13 cellular contexts compared by ENCODE assay signal in the genomic region with DNA sequence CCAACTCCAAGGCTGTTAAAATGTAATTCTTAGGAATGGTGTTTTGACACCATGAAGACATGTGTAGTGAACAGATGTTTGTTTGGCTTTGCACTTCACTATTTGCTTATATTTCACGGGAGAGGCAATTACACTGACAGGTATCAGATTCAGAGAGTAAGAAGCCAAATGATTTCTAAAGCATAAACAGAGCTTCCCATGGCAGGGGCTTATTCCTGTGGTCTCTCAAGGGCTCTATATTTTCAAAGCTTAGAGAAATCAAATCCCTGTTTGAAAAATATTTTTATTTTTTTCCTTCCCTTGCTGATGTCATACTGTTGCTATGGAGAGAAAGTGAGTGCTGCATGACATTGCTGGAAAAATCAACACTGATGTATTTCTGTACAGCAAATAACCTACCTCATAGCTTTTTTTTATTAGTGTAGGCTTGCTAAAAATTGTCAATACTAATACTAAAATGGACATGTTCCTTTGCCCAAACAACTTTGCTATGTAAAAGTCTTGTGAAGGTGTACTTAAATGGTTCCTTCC.
DNase-seq lines count a peak whose midpoint lies in the region; ATAC-seq and TF ChIP-seq lines count a peak whose summit lies in the region.
"Had no signal": no experiment of that assay in that cellular context is flagged by ENCODE, and none has a peak within 500 bp of the region (broad histone marks: within the 10 kb centered on the region; RNA-seq: fewer than 3 reads in every experiment).

No MANE protein-coding gene starts in this region.

- no peaks in the 10 kb centered on the region for H3K27me3 Mint-ChIP-seq in nephron progenitor cell (ENCODE audit: low read depth, poor library complexity)

- H3K27ac Mint-ChIP-seq in nephron progenitor cell, result no peak overlapping the region

- H4K20me1 ChIP-seq in HCT116 (ENCODE audit: insufficient read depth), result no peaks in the 10 kb centered on the region

- H3K4me1 ChIP-seq in HCT116 (ENCODE audit: control insufficient read depth in 1 of 2, insufficient read depth in 2 of 2, low read length in 2 of 2), result peaks cover 60 to 67% of the 10 kb centered on the region in 2 experiments
- H3K4me1 ChIP-seq: parathyroid adenoma had no signal

- CTCF ChIA-PET in HCT116 (lab: Charles Lee), result no interaction called here

- no peaks in the 10 kb centered on the region for H3K9me3 Mint-ChIP-seq in nephron progenitor cell

- no peaks in the 10 kb centered on the region for H3K27me3 ChIP-seq in HCT116 (ENCODE audit: insufficient read depth, low read length)

- TF ChIP-seq CTCF in AG10803 (conservative IDR thresholded peaks at IDR 0.05; ENCODE audit: low read length) (no peak), HCT116 (IDR thresholded peaks at IDR 0.05 in 2 of 3, conservative IDR thresholded peaks at IDR 0.05 in 1 of 3; ENCODE audit: borderline replicate concordance in 1 of 3, insufficient read depth in 1 of 3, low read depth in 2 of 3, low read length in 2 of 3) (no peak), nephron progenitor cell (IDR thresholded peaks at IDR 0.05) (no peak)

- no peaks in the 10 kb centered on the region for H3K9me2 ChIP-seq in HCT116 (ENCODE audit: insufficient read depth)

- no peaks in the 10 kb centered on the region for H3K79me2 ChIP-seq in HCT116 (ENCODE audit: insufficient read depth, low read length)
- H3K79me2 ChIP-seq: parathyroid adenoma had no signal

- H3K4me1 Mint-ChIP-seq in nephron progenitor cell, result peaks cover 18% of the 10 kb centered on the region

- peak overlapping the region; percentile 74 for H3K4me2 ChIP-seq in HCT116 (ENCODE audit: low read length)

- no peak overlapping the region for H3K4me3 Mint-ChIP-seq in nephron progenitor cell

- peak; percentile 42 for DNase-seq in AG10803 (ENCODE audit: low read depth)
- peak; percentile 45 for DNase-seq in HCT116 (ENCODE audit: low read depth, low spot score)
- peak; percentile 4 for DNase-seq in hepatic stellate cell (ENCODE audit: low spot score)
- DNase-seq in midbrain (lab: John Stamatoyannopoulos, UW), result no peak
- DNase-seq in hippocampal formation (lab: John Stamatoyannopoulos, UW), result no peak
- no peak for DNase-seq in nephron progenitor cell
- DNase-seq in stimulated activated CD4-positive, alpha-beta T cell treated with anti-CD3 and anti-CD28 coated beads, Interleukin-1b, Interleukin-23, amount 100 ng/mL, for 48 hours, result no peak
- DNase-seq: activated CD4-positive, alpha-beta T cell treated with anti-CD3 and anti-CD28 coated beads, Interleukin-2, amount 50 U/mL, for 4 hours; effector memory CD4-positive, alpha-beta T cell; GF-D8; stimulated activated naive CD8-positive, alpha-beta T cell treated with anti-CD3 and anti-CD28 coated beads, Interleukin-15, Interleukin-2, amounts not matched to agents 100 U/mL and 50 U/mL, for 24 hours had no signal

- H3K36me3 ChIP-seq in HCT116 (ENCODE audit: control insufficient read depth in 1 of 2, insufficient read depth in 2 of 2, low read length in 2 of 2), result peaks cover 0 to 6% of the 10 kb centered on the region in 2 experiments; a peak in 2 of 4 replicates

- BruUV-seq in HCT116 (replicated peaks; lab: Mats Ljungman, UMichigan), result no TSS peak

- H3K4me3 ChIP-seq in AG10803 (ENCODE audit: low read length), result no peak overlapping the region
- H3K4me3 ChIP-seq in HCT116 (replicated peaks in 1 of 2; ENCODE audit: low read depth in 1 of 2, low read length in 2 of 2), result peak overlapping the region in 1 of 2 experiments; percentile 34; a peak in 2 of 4 replicates

- intact Hi-C loops in HCT116 (cut with micrococcal nuclease), result loop anchor here (5.0 kb wide), 2 partner anchors 41 to 91 kb away; no protein-coding TSS in a partner anchor

- ATAC-seq in HCT116 (peak; percentile 66), SK-N-SH treated with all-trans-retinoic acid at 6 μM for 48 hours (peak; percentile 73)
- ATAC-seq: stimulated activated naive CD8-positive, alpha-beta T cell treated with anti-CD3 and anti-CD28 coated beads, Interleukin-15, Interleukin-2, amounts not matched to agents 100 U/mL and 50 U/mL, for 24 hours had no signal

- no peak for TF ChIP-seq POLR2A in HCT116 (IDR thresholded peaks at IDR 0.05; ENCODE audit: borderline replicate concordance, extremely low read depth, insufficient read depth, insufficient read length)

- H2AFZ ChIP-seq in HCT116 (ENCODE audit: low read depth, low read length, poor library complexity, severe bottlenecking), result no peak overlapping the region
- H2AFZ ChIP-seq: parathyroid adenoma had no signal

- no peaks in the 10 kb centered on the region for H3K9me3 ChIP-seq in HCT116 (ENCODE audit: control insufficient read depth in 1 of 2, insufficient read depth in 1 of 2, low read depth in 1 of 2, low read length in 2 of 2)

- H3K27ac ChIP-seq in HCT116 (ENCODE audit: low read depth, low read length), result peak overlapping the region; percentile 94
- H3K27ac ChIP-seq: parathyroid adenoma had no signal

- RAD21 ChIA-PET in HCT116 (lab: Charles Lee; ENCODE audit: low non-redundant PET in 1 of 2, low total read pairs in 2 of 2, uncharacterized antibody in 2 of 2, unreplicated experiment in 2 of 2), result no interaction called here

- POLR2A ChIA-PET in HCT116 (lab: Charles Lee), result interaction anchor here (1.3 kb wide), 1 partner anchor 93 kb away, joined by 3 read pairs; no protein-coding TSS in a partner anchor

- no peak for TF ChIP-seq RAD21 in HCT116 (IDR thresholded peaks at IDR 0.05; ENCODE audit: low read depth)

- peaks cover 5% of the 10 kb centered on the region for H3K36me3 Mint-ChIP-seq in nephron progenitor cell (ENCODE audit: low read depth)

- peak overlapping the region; percentile 58 for H3K9ac ChIP-seq in HCT116 (ENCODE audit: low read length)
- H3K9ac ChIP-seq: parathyroid adenoma had no signal

TF ChIP-seq in HCT116, 20 proteins besides CTCF, POLR2A, EP300 and RAD21:
- no peak for TF ChIP-seq SIN3A (IDR thresholded peaks at IDR 0.05; ENCODE audit: low read depth)
- TF ChIP-seq, protein P1, sequence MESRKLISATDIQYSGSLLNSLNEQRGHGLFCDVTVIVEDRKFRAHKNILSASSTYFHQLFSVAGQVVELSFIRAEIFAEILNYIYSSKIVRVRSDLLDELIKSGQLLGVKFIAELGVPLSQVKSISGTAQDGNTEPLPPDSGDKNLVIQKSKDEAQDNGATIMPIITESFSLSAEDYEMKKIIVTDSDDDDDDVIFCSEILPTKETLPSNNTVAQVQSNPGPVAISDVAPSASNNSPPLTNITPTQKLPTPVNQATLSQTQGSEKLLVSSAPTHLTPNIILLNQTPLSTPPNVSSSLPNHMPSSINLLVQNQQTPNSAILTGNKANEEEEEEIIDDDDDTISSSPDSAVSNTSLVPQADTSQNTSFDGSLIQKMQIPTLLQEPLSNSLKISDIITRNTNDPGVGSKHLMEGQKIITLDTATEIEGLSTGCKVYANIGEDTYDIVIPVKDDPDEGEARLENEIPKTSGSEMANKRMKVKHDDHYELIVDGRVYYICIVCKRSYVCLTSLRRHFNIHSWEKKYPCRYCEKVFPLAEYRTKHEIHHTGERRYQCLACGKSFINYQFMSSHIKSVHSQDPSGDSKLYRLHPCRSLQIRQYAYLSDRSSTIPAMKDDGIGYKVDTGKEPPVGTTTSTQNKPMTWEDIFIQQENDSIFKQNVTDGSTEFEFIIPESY (IDR thresholded peaks at IDR 0.05; ENCODE audit: extremely low read depth, insufficient replicate concordance, low read length), result no peak
- TF ChIP-seq EZH2 (IDR thresholded peaks at IDR 0.05), result no peak
- TF ChIP-seq, protein P2, sequence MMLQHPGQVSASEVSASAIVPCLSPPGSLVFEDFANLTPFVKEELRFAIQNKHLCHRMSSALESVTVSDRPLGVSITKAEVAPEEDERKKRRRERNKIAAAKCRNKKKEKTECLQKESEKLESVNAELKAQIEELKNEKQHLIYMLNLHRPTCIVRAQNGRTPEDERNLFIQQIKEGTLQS (IDR thresholded peaks at IDR 0.05), result no peak
- no peak for TF ChIP-seq POLR2AphosphoS5 (IDR thresholded peaks at IDR 0.05; ENCODE audit: low read depth, low read length)
- no peak for TF ChIP-seq YY1 (IDR thresholded peaks at IDR 0.05; ENCODE audit: extremely low read depth, insufficient replicate concordance, low read depth, low read length)
- TF ChIP-seq EZH2phosphoT487 (IDR thresholded peaks at IDR 0.05; ENCODE audit: borderline replicate concordance), result no peak
- no peak for TF ChIP-seq CEBPB (IDR thresholded peaks at IDR 0.05; ENCODE audit: low read depth)
- TF ChIP-seq EGR1 (IDR thresholded peaks at IDR 0.05; ENCODE audit: low read depth), result no peak
- no peak for TF ChIP-seq SP1 (IDR thresholded peaks at IDR 0.05; ENCODE audit: low read depth)

TF ChIP-seq in SK-N-SH treated with all-trans-retinoic acid at 6 μM for 48 hours, 23 proteins besides CTCF, POLR2A, EP300 and RAD21:
- TF ChIP-seq PPARA (CRISPR knock-in tag; IDR thresholded peaks at IDR 0.05; ENCODE audit: borderline replicate concordance) (no peak), ISL1 (CRISPR knock-in tag; IDR thresholded peaks at IDR 0.05) (no peak), GLIS3 (CRISPR knock-in tag; IDR thresholded peaks at IDR 0.05) (no peak), ZNF70 (CRISPR knock-in tag; IDR thresholded peaks at IDR 0.05) (no peak), TOX (CRISPR knock-in tag; IDR thresholded peaks at IDR 0.05; ENCODE audit: borderline replicate concordance) (no peak)

Comparison
In these comparisons a context has a peak if more than half of its experiments do, and no peak if none do; other contexts are left out.
1. DNase-seq: peak in AG10803 (single experiment), HCT116 (single experiment) and hepatic stellate cell (single experiment); none in midbrain (single experiment), hippocampal formation (0 of 2), nephron progenitor cell (single experiment) and stimulated activated CD4-positive, alpha-beta T cell treated with anti-CD3 and anti-CD28 coated beads, Interleukin-1b, Interleukin-23, amount 100 ng/mL, for 48 hours (single experiment).